ENCODE assay signal across 18 cellular contexts in the genomic region with DNA sequence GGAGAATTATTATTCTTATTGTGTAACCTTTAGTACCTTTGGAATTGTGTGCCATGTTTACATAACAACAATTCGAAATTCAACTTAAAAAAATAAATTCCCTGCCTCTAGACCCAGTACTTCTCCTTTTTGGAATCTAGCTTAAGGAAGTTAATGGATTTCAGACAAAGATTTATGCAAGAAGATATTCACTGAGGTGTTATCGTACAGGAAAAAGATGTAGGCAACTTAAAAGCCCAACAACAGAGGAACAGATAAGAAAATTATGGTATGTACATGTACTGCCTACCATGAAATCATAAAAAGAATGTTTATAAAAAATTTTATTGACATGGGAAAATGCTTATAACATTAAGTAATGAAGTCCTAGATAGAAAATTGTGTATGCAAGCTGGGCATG.
"Had no signal": no experiment of that assay in that cellular context is flagged by ENCODE, and none has a peak within 500 bp of the region (broad histone marks: within the 10 kb centered on the region; RNA-seq: fewer than 3 reads in every experiment).

No MANE protein-coding gene starts in this region.

- FAIRE-seq: endothelial cell of umbilical vein had no signal

- H3K9me3 ChIP-seq: ascending aorta, psoas muscle had no signal

- H3K27ac Mint-ChIP-seq: activated CD8-positive, alpha-beta T cell treated with anti-CD3 and anti-CD28 coated beads, Interleukin-2, amount 10 ng/mL, durations not matched to agents 7 days and 5 days; activated naive CD8-positive, alpha-beta T cell treated with anti-CD3 and anti-CD28 coated beads, Interleukin-2, amount 50 U/mL, for 24 hours; activated T-helper 1 cell treated with anti-CD3 and anti-CD28 coated beads, Interleukin-12 subunit alpha, Interleukin-12 subunit beta, Interleukin-2, Interleukin-4 antibody, amounts not matched to agents 30 ng/mL and 10 ng/mL and 1 ng/mL, durations not matched to agents 14 hours and 24 hours and 36 hours; natural killer cell treated with Interleukin-12 subunit alpha and Interleukin-12 subunit beta and Interleukin-15 and Interleukin-18, amount 100 ng/mL, for 72 hours; stimulated activated naive B cell treated with anti-CD40 and anti-IgM and Interleukin-4, amounts not matched to agents 10 μg/mL and 1 μg/mL and 100 μg/mL, for 72 hours; WTC11 had no signal

- H3K27me3 ChIP-seq: ascending aorta, foreskin keratinocyte had no signal

- H3K9me3 Mint-ChIP-seq: activated naive CD8-positive, alpha-beta T cell treated with anti-CD3 and anti-CD28 coated beads, Interleukin-2, amount 50 U/mL, for 24 hours; activated T-helper 1 cell treated with anti-CD3 and anti-CD28 coated beads, Interleukin-12 subunit alpha, Interleukin-12 subunit beta, Interleukin-2, Interleukin-4 antibody, amounts not matched to agents 30 ng/mL and 10 ng/mL and 1 ng/mL, durations not matched to agents 14 hours and 24 hours and 36 hours; natural killer cell treated with Interleukin-12 subunit alpha and Interleukin-12 subunit beta and Interleukin-15 and Interleukin-18, amount 100 ng/mL, for 72 hours; stimulated activated naive B cell treated with anti-CD40 and anti-IgM and Interleukin-4, amounts not matched to agents 10 μg/mL and 1 μg/mL and 100 μg/mL, for 72 hours; WTC11 had no signal

- H3K36me3 ChIP-seq: ascending aorta had no signal

- H3K27me3 Mint-ChIP-seq: natural killer cell treated with Interleukin-12 subunit alpha and Interleukin-12 subunit beta and Interleukin-15 and Interleukin-18, amount 100 ng/mL, for 72 hours had no signal

- H3K4me1 ChIP-seq: foreskin keratinocyte had no signal

- DNase-seq: activated CD4-positive, alpha-beta T cell treated with anti-CD3 and anti-CD28 coated beads for 48 hours; activated CD8-positive, alpha-beta memory T cell treated with anti-CD3 and anti-CD28 coated beads, Interleukin-2, amount 50 U/mL, for 48 hours; activated CD8-positive, alpha-beta T cell treated with anti-CD3 and anti-CD28 coated beads, Interleukin-2, amount 10 ng/mL, durations not matched to agents 7 days and 5 days; activated naive CD4-positive, alpha-beta T cell treated with Interleukin-2 at 50 U/mL for 16 hours; activated naive CD8-positive, alpha-beta T cell treated with anti-CD3 and anti-CD28 coated beads, Interleukin-2, amount 50 U/mL, for 24 hours; foreskin keratinocyte; psoas muscle; stimulated activated CD4-positive, alpha-beta T cell treated with anti-CD3 and anti-CD28 coated beads, Interleukin-2, amount 100 ng/mL, for 24 hours; stimulated activated naive B cell treated with anti-CD40 and anti-IgM and Interleukin-4, amounts not matched to agents 10 μg/mL and 1 μg/mL and 100 μg/mL, for 72 hours; substantia nigra; T1000; trophoblast cell had no signal

- ATAC-seq: activated CD8-positive, alpha-beta T cell treated with anti-CD3 and anti-CD28 coated beads, Interleukin-2, amount 10 ng/mL, durations not matched to agents 7 days and 5 days; activated naive CD8-positive, alpha-beta T cell treated with anti-CD3 and anti-CD28 coated beads, Interleukin-2, amount 50 U/mL, for 24 hours; foreskin keratinocyte; natural killer cell treated with Interleukin-12 subunit alpha and Interleukin-12 subunit beta and Interleukin-15 and Interleukin-18, amount 100 ng/mL, for 72 hours; psoas muscle; sciatic nerve; stimulated activated naive B cell treated with anti-CD40 and anti-IgM and Interleukin-4, amounts not matched to agents 10 μg/mL and 1 μg/mL and 100 μg/mL, for 72 hours; WTC11 had no signal

- H3K4me3 ChIP-seq: psoas muscle had no signal

- H3K27ac ChIP-seq: foreskin keratinocyte, psoas muscle had no signal

- H3K4me3 Mint-ChIP-seq: activated CD8-positive, alpha-beta T cell treated with anti-CD3 and anti-CD28 coated beads, Interleukin-2, amount 10 ng/mL, durations not matched to agents 7 days and 5 days; natural killer cell treated with Interleukin-12 subunit alpha and Interleukin-12 subunit beta and Interleukin-15 and Interleukin-18, amount 100 ng/mL, for 72 hours had no signal

- H3K36me3 Mint-ChIP-seq: natural killer cell treated with Interleukin-12 subunit alpha and Interleukin-12 subunit beta and Interleukin-15 and Interleukin-18, amount 100 ng/mL, for 72 hours; stimulated activated naive B cell treated with anti-CD40 and anti-IgM and Interleukin-4, amounts not matched to agents 10 μg/mL and 1 μg/mL and 100 μg/mL, for 72 hours; WTC11 had no signal
